1 cellular context compared by ENCODE assay signal in the genomic region with DNA sequence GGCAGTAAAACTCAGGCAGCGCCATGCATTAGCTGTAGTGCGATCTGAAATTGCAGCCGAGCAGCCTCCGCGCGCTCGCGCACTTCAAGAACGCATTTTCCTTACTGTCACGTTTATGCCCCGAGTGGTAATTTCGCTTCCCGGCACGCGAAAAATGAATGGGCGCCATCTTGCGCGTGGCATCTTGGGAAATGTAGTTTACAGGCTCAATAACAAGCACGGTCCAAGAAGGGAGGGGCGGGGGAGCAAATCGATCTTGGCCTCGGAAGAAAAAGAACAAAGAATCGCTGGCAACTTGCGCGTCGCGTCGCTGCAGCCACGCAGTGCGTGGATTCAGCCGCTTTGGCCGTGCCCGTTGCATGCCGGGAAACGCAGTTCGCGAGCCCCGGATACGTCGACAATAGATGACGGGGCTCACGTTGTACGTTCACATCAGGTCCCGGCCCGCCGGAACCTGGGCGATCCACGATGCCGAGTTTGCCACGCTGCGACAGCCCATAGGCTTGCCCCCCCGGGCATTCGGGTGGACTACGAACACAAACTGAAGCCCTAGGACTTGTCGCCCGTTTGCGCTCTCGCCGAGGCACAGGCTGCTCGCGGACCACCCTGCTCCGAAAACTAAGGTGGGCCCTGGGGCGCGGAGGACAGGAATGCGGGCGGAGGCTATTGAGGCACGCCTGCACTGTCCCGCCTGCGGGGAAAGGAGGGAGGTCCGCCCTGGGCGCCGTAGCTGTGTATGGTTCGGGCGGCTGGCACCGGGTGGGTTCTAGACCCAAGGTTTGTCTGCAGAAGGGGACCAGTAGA.
TF ChIP-seq lines count a peak whose summit lies in the region.

A gene with protein sequence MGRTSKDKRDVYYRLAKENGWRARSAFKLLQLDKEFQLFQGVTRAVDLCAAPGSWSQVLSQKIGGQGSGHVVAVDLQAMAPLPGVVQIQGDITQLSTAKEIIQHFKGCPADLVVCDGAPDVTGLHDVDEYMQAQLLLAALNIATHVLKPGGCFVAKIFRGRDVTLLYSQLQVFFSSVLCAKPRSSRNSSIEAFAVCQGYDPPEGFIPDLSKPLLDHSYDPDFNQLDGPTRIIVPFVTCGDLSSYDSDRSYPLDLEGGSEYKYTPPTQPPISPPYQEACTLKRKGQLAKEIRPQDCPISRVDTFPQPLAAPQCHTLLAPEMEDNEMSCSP (plus strand): TSS at position 426 of the 804 bp plus-strand sequence. CDS start 1,849 bp downstream, outside the sequence.

TF ChIP-seq in GM23338, 12 proteins besides CTCF, POLR2A, EP300 and RAD21:
- peak; percentile 43 for TF ChIP-seq POLR2AphosphoS5 (IDR thresholded peaks at IDR 0.05; ENCODE audit: low read depth)
- no peak for TF ChIP-seq ZNF331 (CRISPR knock-in tag; IDR thresholded peaks at IDR 0.05; ENCODE audit: low read depth)
- TF ChIP-seq, protein P1, sequence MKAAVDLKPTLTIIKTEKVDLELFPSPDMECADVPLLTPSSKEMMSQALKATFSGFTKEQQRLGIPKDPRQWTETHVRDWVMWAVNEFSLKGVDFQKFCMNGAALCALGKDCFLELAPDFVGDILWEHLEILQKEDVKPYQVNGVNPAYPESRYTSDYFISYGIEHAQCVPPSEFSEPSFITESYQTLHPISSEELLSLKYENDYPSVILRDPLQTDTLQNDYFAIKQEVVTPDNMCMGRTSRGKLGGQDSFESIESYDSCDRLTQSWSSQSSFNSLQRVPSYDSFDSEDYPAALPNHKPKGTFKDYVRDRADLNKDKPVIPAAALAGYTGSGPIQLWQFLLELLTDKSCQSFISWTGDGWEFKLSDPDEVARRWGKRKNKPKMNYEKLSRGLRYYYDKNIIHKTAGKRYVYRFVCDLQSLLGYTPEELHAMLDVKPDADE (IDR thresholded peaks at IDR 0.05): peak; percentile 66; the same call in 1 of the 2 replicates
- TF ChIP-seq CREB1 (CRISPR knock-in tag; IDR thresholded peaks at IDR 0.05; ENCODE audit: low read depth): peak; percentile 88
- TF ChIP-seq EZH2 (IDR thresholded peaks at IDR 0.05; ENCODE audit: low read depth, unreplicated experiment): no peak
- TF ChIP-seq, protein P2, sequence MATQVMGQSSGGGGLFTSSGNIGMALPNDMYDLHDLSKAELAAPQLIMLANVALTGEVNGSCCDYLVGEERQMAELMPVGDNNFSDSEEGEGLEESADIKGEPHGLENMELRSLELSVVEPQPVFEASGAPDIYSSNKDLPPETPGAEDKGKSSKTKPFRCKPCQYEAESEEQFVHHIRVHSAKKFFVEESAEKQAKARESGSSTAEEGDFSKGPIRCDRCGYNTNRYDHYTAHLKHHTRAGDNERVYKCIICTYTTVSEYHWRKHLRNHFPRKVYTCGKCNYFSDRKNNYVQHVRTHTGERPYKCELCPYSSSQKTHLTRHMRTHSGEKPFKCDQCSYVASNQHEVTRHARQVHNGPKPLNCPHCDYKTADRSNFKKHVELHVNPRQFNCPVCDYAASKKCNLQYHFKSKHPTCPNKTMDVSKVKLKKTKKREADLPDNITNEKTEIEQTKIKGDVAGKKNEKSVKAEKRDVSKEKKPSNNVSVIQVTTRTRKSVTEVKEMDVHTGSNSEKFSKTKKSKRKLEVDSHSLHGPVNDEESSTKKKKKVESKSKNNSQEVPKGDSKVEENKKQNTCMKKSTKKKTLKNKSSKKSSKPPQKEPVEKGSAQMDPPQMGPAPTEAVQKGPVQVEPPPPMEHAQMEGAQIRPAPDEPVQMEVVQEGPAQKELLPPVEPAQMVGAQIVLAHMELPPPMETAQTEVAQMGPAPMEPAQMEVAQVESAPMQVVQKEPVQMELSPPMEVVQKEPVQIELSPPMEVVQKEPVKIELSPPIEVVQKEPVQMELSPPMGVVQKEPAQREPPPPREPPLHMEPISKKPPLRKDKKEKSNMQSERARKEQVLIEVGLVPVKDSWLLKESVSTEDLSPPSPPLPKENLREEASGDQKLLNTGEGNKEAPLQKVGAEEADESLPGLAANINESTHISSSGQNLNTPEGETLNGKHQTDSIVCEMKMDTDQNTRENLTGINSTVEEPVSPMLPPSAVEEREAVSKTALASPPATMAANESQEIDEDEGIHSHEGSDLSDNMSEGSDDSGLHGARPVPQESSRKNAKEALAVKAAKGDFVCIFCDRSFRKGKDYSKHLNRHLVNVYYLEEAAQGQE (IDR thresholded peaks at IDR 0.05; ENCODE audit: unreplicated experiment): no peak
- no peak for TF ChIP-seq STAT1 (IDR thresholded peaks at IDR 0.05; ENCODE audit: unreplicated experiment)
TF ChIP-seq in GM23338: peak in this region for 3.
